22 cellular contexts compared by ENCODE assay signal in genomic region chr2:172889767-172890430, GRCh38.
DNase-seq lines count a peak whose midpoint lies in the region; ATAC-seq and TF ChIP-seq lines count a peak whose summit lies in the region.
"Had no signal": no experiment of that assay in that cellular context is flagged by ENCODE, and none has a peak within 500 bp of the region (broad histone marks: within the 10 kb centered on the region; RNA-seq: fewer than 3 reads in every experiment).

No MANE protein-coding gene starts in this region.

- TF ChIP-seq CTCF in right atrium auricular region (IDR thresholded peaks at IDR 0.05) (no peak), hepatocyte (IDR thresholded peaks at IDR 0.05; ENCODE audit: poor library complexity) (no peak)

- peak; percentile 74 for ATAC-seq in Right ventricle myocardium superior (ENCODE audit: poor library complexity)
- no peak for ATAC-seq in effector memory CD8-positive, alpha-beta T cell (replicated peaks)
- no peak for ATAC-seq in HG03457 (IDR thresholded peaks at IDR 0.05; ENCODE audit: unreplicated experiment)
- ATAC-seq: activated CD4-positive, CD25-positive, alpha-beta regulatory T cell treated with anti-CD3 and anti-CD28 coated beads, Interleukin-2, amount 50 U/mL, for 24 hours; activated CD8-positive, alpha-beta T cell treated with anti-CD3 and anti-CD28 coated beads for 36 hours; activated naive CD8-positive, alpha-beta T cell treated with anti-CD3 and anti-CD28 coated beads, Interleukin-2, amount 50 U/mL, for 24 hours; naive thymus-derived CD8-positive, alpha-beta T cell; pancreas; upper lobe of right lung had no signal

- H3K27ac ChIP-seq in right atrium auricular region (peak overlapping the region in 1 of 2 donors; percentile 68), angular gyrus (ENCODE audit: low read depth, low read length) (peak overlapping the region; percentile 26), hepatocyte (no peak overlapping the region), temporal lobe (ENCODE audit: low read depth, low read length) (peak overlapping the region; percentile 10)
- H3K27ac ChIP-seq: pancreas, sigmoid colon, SK-N-MC, upper lobe of right lung had no signal

- peaks cover 51 to 56% of the 10 kb centered on the region in 2 donors for H3K27me3 Mint-ChIP-seq in effector memory CD8-positive, alpha-beta T cell
- H3K27me3 Mint-ChIP-seq: activated CD8-positive, alpha-beta T cell treated with anti-CD3 and anti-CD28 coated beads for 36 hours had no signal

- intact Hi-C loops in Right ventricle myocardium superior (cut with DNase I) = no loop called here

- no peaks in the 10 kb centered on the region for H4K20me1 ChIP-seq in hepatocyte (ENCODE audit: insufficient read depth, poor library complexity, severe bottlenecking)

- H3K36me3 ChIP-seq in right atrium auricular region = no peaks in the 10 kb centered on the region
- H3K36me3 ChIP-seq in hepatocyte (replicated peaks; ENCODE audit: insufficient read depth, low read depth) = no peaks in the 10 kb centered on the region
- H3K36me3 ChIP-seq: BE2C, pancreas, sigmoid colon, upper lobe of right lung had no signal

- H3K27me3 ChIP-seq in right atrium auricular region (no peaks in the 10 kb centered on the region), hepatocyte (peaks cover 6% of the 10 kb centered on the region)
- H3K27me3 ChIP-seq: BE2C, pancreas, sigmoid colon, upper lobe of right lung had no signal

- H3K4me1 ChIP-seq in right atrium auricular region (peaks cover 0 to 21% of the 10 kb centered on the region in 2 donors), hepatocyte (ENCODE audit: insufficient read depth) (no peaks in the 10 kb centered on the region)
- H3K4me1 ChIP-seq: Caco-2, pancreas, upper lobe of right lung had no signal

- no peaks in the 10 kb centered on the region for H3K9me3 ChIP-seq in right atrium auricular region
- H3K9me3 ChIP-seq in hepatocyte (ENCODE audit: low read depth) = no peaks in the 10 kb centered on the region
- H3K9me3 ChIP-seq: BE2C, Caco-2, pancreas, sigmoid colon, upper lobe of right lung had no signal

- H3K9me3 Mint-ChIP-seq in effector memory CD8-positive, alpha-beta T cell = no peaks in the 10 kb centered on the region
- H3K9me3 Mint-ChIP-seq: activated CD8-positive, alpha-beta T cell treated with anti-CD3 and anti-CD28 coated beads for 36 hours; activated naive CD8-positive, alpha-beta T cell treated with anti-CD3 and anti-CD28 coated beads, Interleukin-2, amount 50 U/mL, for 24 hours; HFFc6; naive thymus-derived CD8-positive, alpha-beta T cell; T-helper 2 cell treated with Interferon-gamma antibody and Interleukin-4, amounts not matched to agents 5 μg/mL and 100 μg/mL, for 36 hours had no signal

- no peaks in the 10 kb centered on the region for H3K4me1 Mint-ChIP-seq in effector memory CD8-positive, alpha-beta T cell (ENCODE audit: low read depth in 2 of 2)
- H3K4me1 Mint-ChIP-seq: activated naive CD8-positive, alpha-beta T cell treated with anti-CD3 and anti-CD28 coated beads, Interleukin-2, amount 50 U/mL, for 24 hours had no signal

- H3K4me3 Mint-ChIP-seq in effector memory CD8-positive, alpha-beta T cell = no peak overlapping the region
- H3K4me3 Mint-ChIP-seq: activated CD8-positive, alpha-beta T cell treated with anti-CD3 and anti-CD28 coated beads for 36 hours; activated naive CD8-positive, alpha-beta T cell treated with anti-CD3 and anti-CD28 coated beads, Interleukin-2, amount 50 U/mL, for 24 hours; HFFc6; naive thymus-derived CD8-positive, alpha-beta T cell; T-helper 2 cell treated with Interferon-gamma antibody and Interleukin-4, amounts not matched to agents 5 μg/mL and 100 μg/mL, for 36 hours had no signal

- no peaks in the 10 kb centered on the region for H3K79me2 ChIP-seq in hepatocyte

- WGBS in hepatocyte (ENCODE audit: low lambda C conversion rate, missing lambda C conversion rate) = 44% methylated on average over 7 of the region's 7 CpGs

- no peaks in the 10 kb centered on the region for H3K9me2 ChIP-seq in hepatocyte (replicated peaks; ENCODE audit: insufficient read depth)

- H3K36me3 Mint-ChIP-seq in effector memory CD8-positive, alpha-beta T cell (ENCODE audit: insufficient read depth) = no peaks in the 10 kb centered on the region
- H3K36me3 Mint-ChIP-seq: naive thymus-derived CD8-positive, alpha-beta T cell had no signal

- H3K4me2 ChIP-seq in hepatocyte = peak overlapping the region; percentile 40

- DNase-seq in Right ventricle myocardium superior (no peak), right atrium auricular region (ENCODE audit: low spot score) (no peak), hepatocyte (ENCODE audit: low spot score) (no peak), ecto neural progenitor cell (ENCODE audit: low spot score) (no peak)
- DNase-seq in effector memory CD8-positive, alpha-beta T cell = no peak
- DNase-seq: activated CD8-positive, alpha-beta T cell treated with anti-CD3 and anti-CD28 coated beads for 36 hours; activated gamma-delta T cell; activated naive CD8-positive, alpha-beta T cell treated with anti-CD3 and anti-CD28 coated beads, Interleukin-2, amount 50 U/mL, for 24 hours; BE2C; Caco-2; HFFc6; naive thymus-derived CD8-positive, alpha-beta T cell; NCI-H524 treated with DMSO at 0.1 percent for 48 hours; pancreas; sigmoid colon; upper lobe of right lung had no signal

- H2AFZ ChIP-seq in hepatocyte = no peak overlapping the region

- no peak overlapping the region for H3K27ac Mint-ChIP-seq in effector memory CD8-positive, alpha-beta T cell
- H3K27ac Mint-ChIP-seq: activated CD8-positive, alpha-beta T cell treated with anti-CD3 and anti-CD28 coated beads for 36 hours; activated naive CD8-positive, alpha-beta T cell treated with anti-CD3 and anti-CD28 coated beads, Interleukin-2, amount 50 U/mL, for 24 hours; HFFc6; naive thymus-derived CD8-positive, alpha-beta T cell; T-helper 2 cell treated with Interferon-gamma antibody and Interleukin-4, amounts not matched to agents 5 μg/mL and 100 μg/mL, for 36 hours had no signal

- H3K4me3 ChIP-seq in right atrium auricular region = no peak overlapping the region
- no peak overlapping the region for H3K4me3 ChIP-seq in hepatocyte
- H3K4me3 ChIP-seq: pancreas, sigmoid colon, SK-N-MC, upper lobe of right lung had no signal
